Comparison of ENCODE assay signal across 25 cellular contexts in genomic region chr4:14636563-14636962, GRCh38.
"Had no signal": no experiment of that assay in that cellular context is flagged by ENCODE, and none has a peak within 500 bp of the region (broad histone marks: within the 10 kb centered on the region; RNA-seq: fewer than 3 reads in every experiment).

No MANE protein-coding gene starts in this region.

- H3K27me3 ChIP-seq: colonic mucosa, gastrocnemius medialis, heart right ventricle, left lung, neural progenitor cell, ovary, right atrium auricular region, testis, tibial nerve, upper lobe of right lung, vagina had no signal

- DNase-seq: colonic mucosa; dermis blood vessel endothelial cell; effector CD4-positive, alpha-beta T cell; endodermal cell; erythroblast; gastrocnemius medialis; heart right ventricle; islet precursor cell; left lung; mesenchymal stem cell; midbrain; nucleus accumbens; ovary; stimulated activated CD4-positive, alpha-beta T cell treated with anti-CD3 and anti-CD28 coated beads, Interleukin-2, amount 100 ng/mL, for 48 hours; stimulated activated naive CD8-positive, alpha-beta T cell treated with anti-CD3 and anti-CD28 coated beads, Interleukin-15, amount 100 ng/mL, for 72 hours; testis; upper lobe of right lung had no signal

- ATAC-seq: gastrocnemius medialis; heart right ventricle; left lung; natural killer cell treated with Interleukin-12 subunit alpha and Interleukin-12 subunit beta and Interleukin-15 and Interleukin-18, amount 100 ng/mL, for 72 hours; stimulated activated naive CD8-positive, alpha-beta T cell treated with anti-CD3 and anti-CD28 coated beads, Interleukin-15, amount 100 ng/mL, for 72 hours; upper lobe of right lung had no signal

- H3K27me3 Mint-ChIP-seq: natural killer cell treated with Interleukin-12 subunit alpha and Interleukin-12 subunit beta and Interleukin-15 and Interleukin-18, amount 100 ng/mL, for 72 hours had no signal

- H3K27ac Mint-ChIP-seq: endodermal cell; natural killer cell treated with Interleukin-12 subunit alpha and Interleukin-12 subunit beta and Interleukin-15 and Interleukin-18, amount 100 ng/mL, for 72 hours; neural progenitor cell; stimulated activated naive CD8-positive, alpha-beta T cell treated with anti-CD3 and anti-CD28 coated beads, Interleukin-15, amount 100 ng/mL, for 72 hours had no signal

- FAIRE-seq: endothelial cell of umbilical vein had no signal

- H3K4me1 Mint-ChIP-seq: endodermal cell; stimulated activated naive CD8-positive, alpha-beta T cell treated with anti-CD3 and anti-CD28 coated beads, Interleukin-15, amount 100 ng/mL, for 72 hours had no signal

- H3K27ac ChIP-seq: colonic mucosa, gastrocnemius medialis, heart right ventricle, left lung, neural progenitor cell, ovary, right atrium auricular region, testis, tibial nerve, upper lobe of right lung, vagina had no signal

- H3K4me3 ChIP-seq: colonic mucosa, gastrocnemius medialis, heart right ventricle, left lung, lung, neural progenitor cell, ovary, right atrium auricular region, smooth muscle cell, testis, tibial nerve, upper lobe of right lung, vagina had no signal

- H3K4me1 ChIP-seq: colonic mucosa, gastrocnemius medialis, heart right ventricle, left lung, right atrium auricular region, testis, tibial nerve, upper lobe of right lung, vagina had no signal

- H3K4me3 Mint-ChIP-seq: endodermal cell; natural killer cell treated with Interleukin-12 subunit alpha and Interleukin-12 subunit beta and Interleukin-15 and Interleukin-18, amount 100 ng/mL, for 72 hours; neural progenitor cell; stimulated activated naive CD8-positive, alpha-beta T cell treated with anti-CD3 and anti-CD28 coated beads, Interleukin-15, amount 100 ng/mL, for 72 hours had no signal

- H3K36me3 Mint-ChIP-seq: natural killer cell treated with Interleukin-12 subunit alpha and Interleukin-12 subunit beta and Interleukin-15 and Interleukin-18, amount 100 ng/mL, for 72 hours had no signal
